ENCODE assay signal across 8 cellular contexts in genomic region chr11:3022300-3022967, GRCh38. TPM values are rescaled to one million over a fixed set of nuclear protein-coding genes. Genes with fewer than 3 reads are reported as not detected.
A peak's percentile ranks its signal among the peaks of the same experiment; 100 is the strongest.
DNase-seq lines count a peak whose midpoint lies in the region; ATAC-seq, FAIRE-seq and TF ChIP-seq lines count a peak whose summit lies in the region.

No MANE protein-coding gene starts in this region.

- peak; percentile 69 for ATAC-seq in HG03060 (IDR thresholded peaks at IDR 0.05; ENCODE audit: low read depth, unreplicated experiment)
- ATAC-seq in activated B cell treated with CpG ODN at 0.5 μM for 24 hours (ENCODE audit: low read depth): peak; percentile 88

- DNase-seq in GM12892 (ENCODE audit: insufficient read length): no peak
- DNase-seq in activated B cell treated with CpG ODN at 0.5 μM for 24 hours: no peak
- no peak for DNase-seq in immature natural killer cell
- no peak for DNase-seq in OCI-M2 (lab: John Stamatoyannopoulos, UW; ENCODE audit: unreplicated experiment)
- DNase-seq in midbrain (lab: John Stamatoyannopoulos, UW): no peak
- no peak for DNase-seq in RPMI8226
- DNase-seq in cerebellum (ENCODE audit: low spot score): no peak

- H3K27ac Mint-ChIP-seq in activated B cell treated with CpG ODN at 0.5 μM for 24 hours (peak overlapping the region; percentile 83), immature natural killer cell (peak overlapping the region in 4 of 6 donors; percentile 5 to 51 (median 46))

- CTCF ChIA-PET in activated B cell treated with CpG ODN at 0.5 μM for 24 hours (lab: Charles Lee): interaction anchor here (1.6 to 2.2 kb wide), 2 partner anchors 14 to 69 kb away, joined by 6 to 8 read pairs; no protein-coding TSS in a partner anchor

- intact Hi-C loops in activated B cell treated with CpG ODN at 0.5 μM for 24 hours (cut with micrococcal nuclease): loop anchor here (1.0 to 2.0 kb wide), 3 partner anchors 13 to 34 kb away; partner anchors contain the start of genes CARS1 and NAP1L4

- TF ChIP-seq POLR2A in GM12892 (IDR thresholded peaks at IDR 0.05; ENCODE audit: low read depth, low read length): peak; percentile 49; the same call in 1 of the 2 replicates

- POLR2A ChIA-PET in activated B cell treated with CpG ODN at 0.5 μM for 24 hours (lab: Charles Lee): interaction anchor here (0.8 to 1.5 kb wide), 3 partner anchors 27 to 35 kb away, joined by 3 to 4 read pairs (median 3); partner anchors contain the start of genes CARS1 and NAP1L4

- H3K9me3 Mint-ChIP-seq in activated B cell treated with CpG ODN at 0.5 μM for 24 hours (no peaks in the 10 kb centered on the region), immature natural killer cell (no peaks in the 10 kb centered on the region)

- H3K4me1 Mint-ChIP-seq in activated B cell treated with CpG ODN at 0.5 μM for 24 hours (peaks cover 18% of the 10 kb centered on the region), immature natural killer cell (peaks cover 0 to 2% of the 10 kb centered on the region in 2 donors)

- H3K27me3 Mint-ChIP-seq in activated B cell treated with CpG ODN at 0.5 μM for 24 hours: no peaks in the 10 kb centered on the region
- peaks cover 0 to 3% (median 1%) of the 10 kb centered on the region in 3 donors for H3K27me3 Mint-ChIP-seq in immature natural killer cell (ENCODE audit: low read depth in 3 of 3)

- H3K36me3 Mint-ChIP-seq in activated B cell treated with CpG ODN at 0.5 μM for 24 hours (ENCODE audit: low read depth): peaks cover 72% of the 10 kb centered on the region
- H3K36me3 Mint-ChIP-seq in immature natural killer cell: peaks cover 14 to 45% (median 24%) of the 10 kb centered on the region in 3 donors

- peak overlapping the region; percentile 59 for H3K4me3 Mint-ChIP-seq in activated B cell treated with CpG ODN at 0.5 μM for 24 hours
- H3K4me3 Mint-ChIP-seq in immature natural killer cell: no peak overlapping the region

- no peak for TF ChIP-seq CTCF in activated B cell treated with CpG ODN at 0.5 μM for 24 hours (IDR thresholded peaks at IDR 0.05)

- FAIRE-seq in GM12892 (lab: Jason Lieb, UNC): peak; percentile 92

RNA-seq across cellular contexts. Expression of gene NAP1L4, which starts 30.3 kb away (rescaled TPM):
- polyA plus RNA-seq in GM12892 (2012; ENCODE audit: missing spikeins): 105 TPM
- total RNA-seq in activated B cell treated with CpG ODN at 0.5 μM for 24 hours (112 and 115 TPM in 2 replicates), cerebellum (156 TPM)
- polyA plus RNA-seq in immature natural killer cell: 100 to 1,000 TPM; 131 to 157 (median 139) TPM

RNA-seq across cellular contexts. Expression of gene CARS1, which starts 34.8 kb away (rescaled TPM):
- polyA plus RNA-seq in GM12892 (2012; ENCODE audit: missing spikeins): 28.6 TPM
- total RNA-seq in activated B cell treated with CpG ODN at 0.5 μM for 24 hours: 95.9 and 110 TPM in 2 replicates
- 10 to 100 TPM; 32.6 to 48.9 (median 44.2) TPM for polyA plus RNA-seq in immature natural killer cell
- total RNA-seq in cerebellum: 20.2 TPM
